Comparison of ENCODE assay signal across 11 cellular contexts in the genomic region with DNA sequence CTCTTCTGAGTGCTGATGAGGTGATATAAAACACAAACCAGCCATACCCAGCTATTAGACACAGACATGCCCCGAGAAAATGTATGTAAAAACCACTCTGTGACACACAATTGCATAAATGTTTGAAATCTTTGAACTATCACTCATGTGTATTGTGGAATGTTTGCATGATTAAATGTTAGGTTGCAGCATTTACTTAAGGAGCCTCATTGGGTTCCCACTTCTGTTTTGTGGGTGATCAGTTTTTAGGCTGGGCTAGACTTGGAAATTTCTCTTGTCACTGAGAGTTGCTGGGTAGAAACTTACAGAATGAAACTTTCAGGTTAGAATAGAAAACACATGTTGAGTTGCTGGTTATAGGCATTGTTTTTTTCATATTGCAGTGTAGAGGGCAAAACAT.
DNase-seq lines count a peak whose midpoint lies in the region; ATAC-seq and TF ChIP-seq lines count a peak whose summit lies in the region.
"Had no signal": no experiment of that assay in that cellular context is flagged by ENCODE, and none has a peak within 500 bp of the region (broad histone marks: within the 10 kb centered on the region; RNA-seq: fewer than 3 reads in every experiment).

No MANE protein-coding gene starts in this region.

- no peaks in the 10 kb centered on the region for H3K36me3 ChIP-seq in fibroblast of lung (ENCODE audit: control insufficient read depth, insufficient read depth, low read length)

- H3K9me3 ChIP-seq in fibroblast of lung (ENCODE audit: control insufficient read depth, insufficient read depth, low read depth, low read length), result no peaks in the 10 kb centered on the region

- no peaks in the 10 kb centered on the region for H3K4me1 ChIP-seq in fibroblast of lung (ENCODE audit: control insufficient read depth, extremely low read depth, insufficient read depth, low read length)

- TF ChIP-seq CTCF in fibroblast of lung (conservative IDR thresholded peaks at IDR 0.05 in 1 of 2, IDR thresholded peaks at IDR 0.05 in 1 of 2; ENCODE audit: low read depth in 1 of 2, low read length in 2 of 2), result no peak

- H2AFZ ChIP-seq in fibroblast of lung (ENCODE audit: low read length), result no peak overlapping the region

- no peak overlapping the region for H3K4me2 ChIP-seq in fibroblast of lung (ENCODE audit: extremely low read depth, insufficient read depth, low read length)

- H3K27me3 ChIP-seq in fibroblast of lung (ENCODE audit: control insufficient read depth, insufficient read depth, low read length), result no peaks in the 10 kb centered on the region

- DNase-seq in fibroblast of lung (ENCODE audit: low read depth in 2 of 2) (peak; percentile 8 to 16), GF-D8 (lab: John Stamatoyannopoulos, UW) (no peak), glomerular visceral epithelial cell (ENCODE audit: extremely low spot score) (no peak), SHP77 (lab: John Stamatoyannopoulos, UW) (no peak), NCI-H2081 (lab: John Stamatoyannopoulos, UW) (no peak)
- DNase-seq: amniotic stem cell, H9, SIG-M5 had no signal

- H4K20me1 ChIP-seq in fibroblast of lung (ENCODE audit: control insufficient read depth, extremely low read depth, insufficient read depth, low read length), result no peaks in the 10 kb centered on the region

- H3K27ac ChIP-seq in fibroblast of lung (ENCODE audit: insufficient read depth, low read length), result no peak overlapping the region

- ATAC-seq in GM18867 (IDR thresholded peaks at IDR 0.05; ENCODE audit: unreplicated experiment) (peak; percentile 74), GM21717 (IDR thresholded peaks at IDR 0.05; ENCODE audit: unreplicated experiment) (peak; percentile 82), HG03442 (IDR thresholded peaks at IDR 0.05; ENCODE audit: unreplicated experiment) (peak; percentile 63)

- H3K4me3 ChIP-seq in fibroblast of lung (replicated peaks in 1 of 4; ENCODE audit: control extremely low read depth in 1 of 4, insufficient read depth in 1 of 4, low read depth in 3 of 4, low read length in 4 of 4), result no peak overlapping the region

- no peaks in the 10 kb centered on the region for H3K79me2 ChIP-seq in fibroblast of lung (ENCODE audit: control insufficient read depth, insufficient read depth, low read length)

- H3K9ac ChIP-seq in fibroblast of lung (ENCODE audit: insufficient read depth, low read length), result no peak overlapping the region

Comparison
In these comparisons a context has a peak if more than half of its experiments do, and no peak if none do; other contexts are left out.
1. DNase-seq: peak in fibroblast of lung (2 of 2); none in GF-D8 (single experiment), glomerular visceral epithelial cell (single experiment), SHP77 (0 of 2) and NCI-H2081 (0 of 2).
2. Peak in every context shown above with its lines, with median percentiles within 50 percentile points of each other: ATAC-seq.